In genomic region chr1:185694081-185694480, GRCh38 we compare ENCODE assay signal across 8 cellular contexts. TPM values are rescaled to one million over a fixed set of nuclear protein-coding genes. Genes with fewer than 3 reads are reported as not detected.
DNase-seq lines count a peak whose midpoint lies in the region; ATAC-seq and TF ChIP-seq lines count a peak whose summit lies in the region.

No MANE protein-coding gene starts in this region.

- H3K4me1 Mint-ChIP-seq in endodermal cell = peaks cover 19% of the 10 kb centered on the region

- in situ Hi-C loops in transverse colon (cut with MboI; ENCODE audit: low pct_ligation_motif_present in 1 of 4, low pct_unique_long_range_greater_than_20kb in 1 of 4, low sequenced_read_pairs in 3 of 4) = loop anchor here in 2 of 4 donors (25.0 kb wide), 1 partner anchor 882 kb away; no protein-coding TSS in a partner anchor

- TF ChIP-seq CTCF in transverse colon (IDR thresholded peaks at IDR 0.05) (no peak), endodermal cell (conservative IDR thresholded peaks at IDR 0.05) (no peak)

- H3K9ac ChIP-seq in endodermal cell (ENCODE audit: extremely low read depth, low read length, poor library complexity, severe bottlenecking) = no peak overlapping the region

- no peaks in the 10 kb centered on the region for H3K9me3 ChIP-seq in transverse colon
- H3K9me3 ChIP-seq in endodermal cell (ENCODE audit: control insufficient read depth, low read length) = no peaks in the 10 kb centered on the region

- no peak for TF ChIP-seq EP300 in transverse colon (IDR thresholded peaks at IDR 0.05; ENCODE audit: low read depth)

- H3K27me3 ChIP-seq in transverse colon (no peaks in the 10 kb centered on the region), endodermal cell (ENCODE audit: control insufficient read depth, insufficient read depth, low read length, poor library complexity, severe bottlenecking) (no peaks in the 10 kb centered on the region)

- 0 to 30% methylated on average over 4 to 8 of the region's 8 CpGs for WGBS in transverse colon (ENCODE audit: low coverage in 1 of 2), 2 donors
- WGBS in endodermal cell (ENCODE audit: insufficient coverage in 1 of 2, insufficient read length in 1 of 2), 2 experiments = 86% methylated on average over 8 of the region's 8 CpGs

- no peak overlapping the region for H3K4me3 Mint-ChIP-seq in endodermal cell

- no peaks in the 10 kb centered on the region for H3K36me3 Mint-ChIP-seq in endodermal cell (ENCODE audit: low read depth)

- H3K27ac ChIP-seq in transverse colon (peak overlapping the region in 3 of 4 donors; percentile 15 to 48 (median 44)), endodermal cell (ENCODE audit: low read depth, low read length) (no peak overlapping the region)

- H3K9me3 Mint-ChIP-seq in endodermal cell = no peaks in the 10 kb centered on the region

- DNase-seq in stimulated activated CD4-positive, alpha-beta T cell treated with anti-CD3 and anti-CD28 coated beads, Interleukin-2, amount 100 ng/mL, for 24 hours = peak; percentile 14 to 36
- no peak for DNase-seq in stimulated activated CD4-positive, alpha-beta T cell treated with anti-CD3 and anti-CD28 coated beads, Interleukin-4, amount 100 ng/mL, for 4 hours
- DNase-seq in UCSD-AML1 (lab: John Stamatoyannopoulos, UW; ENCODE audit: unreplicated experiment) = peak; percentile 35
- peak; percentile 50 for DNase-seq in kidney tubule cell (ENCODE audit: low spot score)
- DNase-seq in transverse colon = peak; percentile 30
- no peak for DNase-seq in GOT3 (lab: John Stamatoyannopoulos, UW)
- no peak for DNase-seq in endodermal cell

- H3K36me3 ChIP-seq in transverse colon (no peaks in the 10 kb centered on the region), endodermal cell (ENCODE audit: control insufficient read depth, insufficient read depth, low read length) (no peaks in the 10 kb centered on the region)

- no peak for TF ChIP-seq POLR2A in transverse colon (IDR thresholded peaks at IDR 0.05)

- no peak overlapping the region for H3K27ac Mint-ChIP-seq in endodermal cell

- intact Hi-C loops in transverse colon (cut with DNase I; ENCODE audit: low total_unique reads) = loop anchor here (10.0 kb wide), 1 partner anchor 1731 kb away; no protein-coding TSS in a partner anchor

- H3K4me3 ChIP-seq in transverse colon = peak overlapping the region in 2 of 4 donors; percentile 12 to 31
- no peak overlapping the region for H3K4me3 ChIP-seq in endodermal cell (ENCODE audit: low read length)

- peaks cover 31% of the 10 kb centered on the region for H3K27me3 Mint-ChIP-seq in endodermal cell (ENCODE audit: insufficient read depth)

- H3K4me1 ChIP-seq in transverse colon (peaks cover 0 to 15% (median 5%) of the 10 kb centered on the region in 4 donors), endodermal cell (ENCODE audit: control insufficient read depth, insufficient read depth, low read length) (no peaks in the 10 kb centered on the region)

- peak; percentile 64 for ATAC-seq in HG03060 (IDR thresholded peaks at IDR 0.05; ENCODE audit: low read depth, unreplicated experiment)

RNA-seq across cellular contexts. Expression of gene HMCN1, which starts 40.1 kb away (rescaled TPM):
- total RNA-seq in transverse colon (1 to 10 TPM; 1.1 to 2.7 (median 2.1) TPM), endodermal cell (1 to 10 TPM; 6.5 to 7.4 TPM)
- polyA plus RNA-seq in endodermal cell (2013, experiment 1 of 2) = 10.6 TPM
- 7.2 TPM for polyA plus RNA-seq in endodermal cell (2013, experiment 2 of 2)

Comparison
In these comparisons a context has a peak if more than half of its experiments do, and no peak if none do; other contexts are left out.
1. DNase-seq: peak in stimulated activated CD4-positive, alpha-beta T cell treated with anti-CD3 and anti-CD28 coated beads, Interleukin-2, amount 100 ng/mL, for 24 hours (2 of 2), UCSD-AML1 (single experiment), kidney tubule cell (single experiment) and transverse colon (single experiment); none in stimulated activated CD4-positive, alpha-beta T cell treated with anti-CD3 and anti-CD28 coated beads, Interleukin-4, amount 100 ng/mL, for 4 hours (0 of 2), GOT3 (single experiment) and endodermal cell (single experiment).